13 cellular contexts compared by ENCODE assay signal in genomic region chr5:102531506-102531905, GRCh38. TPM values are rescaled to one million over a fixed set of nuclear protein-coding genes. Genes with fewer than 3 reads are reported as not detected.
DNase-seq lines count a peak whose midpoint lies in the region; ATAC-seq and TF ChIP-seq lines count a peak whose summit lies in the region.
"Had no signal": no experiment of that assay in that cellular context is flagged by ENCODE, and none has a peak within 500 bp of the region (broad histone marks: within the 10 kb centered on the region; RNA-seq: fewer than 3 reads in every experiment).

No MANE protein-coding gene starts in this region.

- H3K9me3 Mint-ChIP-seq in CD14-positive monocyte = peaks cover 0 to 16% (median 3%) of the 10 kb centered on the region in 7 donors
- no peaks in the 10 kb centered on the region for H3K9me3 Mint-ChIP-seq in activated T-cell treated with anti-CD3 and anti-CD28 coated beads, Interleukin-2, amount 50 U/mL, for 72 hours
- H3K9me3 Mint-ChIP-seq: activated B cell treated with CpG ODN at 0.5 μM for 24 hours, memory B cell had no signal

- H3K36me3 Mint-ChIP-seq in CD14-positive monocyte = no peaks in the 10 kb centered on the region
- H3K36me3 Mint-ChIP-seq in activated T-cell treated with anti-CD3 and anti-CD28 coated beads, Interleukin-2, amount 50 U/mL, for 72 hours (ENCODE audit: insufficient read depth in 2 of 2) = no peaks in the 10 kb centered on the region
- H3K36me3 Mint-ChIP-seq: activated naive CD8-positive, alpha-beta T cell; memory B cell had no signal

- H3K4me3 ChIP-seq in fibroblast of mammary gland (ENCODE audit: control insufficient read depth, low read depth, low read length) = no peak overlapping the region

- no peak overlapping the region for H3K4me3 Mint-ChIP-seq in CD14-positive monocyte
- H3K4me3 Mint-ChIP-seq in activated T-cell treated with anti-CD3 and anti-CD28 coated beads, Interleukin-2, amount 50 U/mL, for 72 hours = no peak overlapping the region
- H3K4me3 Mint-ChIP-seq: activated B cell treated with CpG ODN at 0.5 μM for 24 hours; activated naive CD8-positive, alpha-beta T cell; memory B cell had no signal

- peaks cover 0 to 1% (median 0%) of the 10 kb centered on the region in 3 donors for H3K27me3 Mint-ChIP-seq in CD14-positive monocyte (ENCODE audit: low read depth in 3 of 3)
- H3K27me3 Mint-ChIP-seq in activated T-cell treated with anti-CD3 and anti-CD28 coated beads, Interleukin-2, amount 50 U/mL, for 72 hours (ENCODE audit: low read depth) = peaks cover 6% of the 10 kb centered on the region
- H3K27me3 Mint-ChIP-seq: activated B cell treated with CpG ODN at 0.5 μM for 24 hours, memory B cell had no signal

- TF ChIP-seq CTCF in CD14-positive monocyte (IDR thresholded peaks at IDR 0.05) (no peak), fibroblast of mammary gland (conservative IDR thresholded peaks at IDR 0.05; ENCODE audit: control insufficient read depth, insufficient read depth, low read depth, low read length) (no peak)

- DNase-seq in CD14-positive monocyte (ENCODE audit: low spot score) (no peak), fibroblast of mammary gland (ENCODE audit: low read depth) (peak; percentile 38), NCI-H2107 treated with DMSO at 0.1 percent for 48 hours (lab: John Stamatoyannopoulos, UW; ENCODE audit: unreplicated experiment) (no peak), A172 (ENCODE audit: low spot score) (no peak)
- DNase-seq in stimulated activated CD4-positive, alpha-beta T cell treated with anti-CD3 and anti-CD28 coated beads, Interleukin-4, amount 100 ng/mL, for 4 hours = no peak
- DNase-seq in activated T-cell treated with anti-CD3 and anti-CD28 coated beads, Interleukin-2, amount 50 U/mL, for 72 hours = no peak
- DNase-seq: activated B cell treated with CpG ODN at 0.5 μM for 24 hours, NCI-H510A had no signal

- ATAC-seq in GM21619 (IDR thresholded peaks at IDR 0.05; ENCODE audit: unreplicated experiment) (peak; percentile 94), HG03520 (IDR thresholded peaks at IDR 0.05; ENCODE audit: unreplicated experiment) (peak; percentile 96)
- no peak for ATAC-seq in activated T-cell treated with anti-CD3 and anti-CD28 coated beads, Interleukin-2, amount 50 U/mL, for 72 hours (replicated peaks in 1 of 2)

- peak overlapping the region; percentile 22 to 91 (median 73) for H3K27ac Mint-ChIP-seq in CD14-positive monocyte
- no peak overlapping the region for H3K27ac Mint-ChIP-seq in activated T-cell treated with anti-CD3 and anti-CD28 coated beads, Interleukin-2, amount 50 U/mL, for 72 hours
- H3K27ac Mint-ChIP-seq: activated B cell treated with CpG ODN at 0.5 μM for 24 hours; activated naive CD8-positive, alpha-beta T cell; memory B cell had no signal

- intact Hi-C loops in CD14-positive monocyte (cut with micrococcal nuclease) = no loop called here

- peaks cover 23% of the 10 kb centered on the region for H3K4me1 Mint-ChIP-seq in CD14-positive monocyte
- no peaks in the 10 kb centered on the region for H3K4me1 Mint-ChIP-seq in activated T-cell treated with anti-CD3 and anti-CD28 coated beads, Interleukin-2, amount 50 U/mL, for 72 hours (ENCODE audit: low read depth)
- H3K4me1 Mint-ChIP-seq: memory B cell had no signal

RNA-seq across cellular contexts. Expression of gene SLCO6A1, which starts 32.7 kb away (rescaled TPM):
- polyA plus RNA-seq in CD14-positive monocyte = not detected
- not detected in 2 replicates for total RNA-seq in A172 (2014; rRNA removed; shearing (Covaris generic))
- total RNA-seq in activated T-cell treated with anti-CD3 and anti-CD28 coated beads, Interleukin-2, amount 50 U/mL, for 72 hours = not detected
- total RNA-seq: activated B cell treated with CpG ODN at 0.5 μM for 24 hours had no signal
- polyA plus RNA-seq: AG04450 had no signal

Comparison
In these comparisons a context has a peak if more than half of its experiments do, and no peak if none do; other contexts are left out.
1. ATAC-seq: peak in GM21619 (single experiment) and HG03520 (single experiment); none in activated T-cell treated with anti-CD3 and anti-CD28 coated beads, Interleukin-2, amount 50 U/mL, for 72 hours (0 of 2).